In genomic region chr17:8555062-8555461, GRCh38 we compare ENCODE assay signal across 11 cellular contexts.
"Had no signal": no experiment of that assay in that cellular context is flagged by ENCODE, and none has a peak within 500 bp of the region (broad histone marks: within the 10 kb centered on the region; RNA-seq: fewer than 3 reads in every experiment).

No MANE protein-coding gene starts in this region.

- H3K4me2 ChIP-seq: neural progenitor cell had no signal

- H3K27ac ChIP-seq: adrenal gland, brain microvascular endothelial cell, gastrocnemius medialis, neural progenitor cell, ovary, thyroid gland, vagina had no signal

- H3K9ac ChIP-seq: neural progenitor cell had no signal

- H3K27me3 ChIP-seq: adrenal gland, brain microvascular endothelial cell, gastrocnemius medialis, neural progenitor cell, ovary, thyroid gland, vagina had no signal

- H3K9me3 ChIP-seq: adrenal gland, gastrocnemius medialis, ovary, thyroid gland, vagina had no signal

- H3K4me1 ChIP-seq: adrenal gland, gastrocnemius medialis, neural progenitor cell, thyroid gland, vagina had no signal

- H3K4me3 ChIP-seq: adrenal gland, gastrocnemius medialis, neural progenitor cell, ovary, thyroid gland, vagina had no signal

- H3K36me3 ChIP-seq: adrenal gland, gastrocnemius medialis, ovary, vagina had no signal

- DNase-seq: activated B cell treated with CpG ODN at 0.5 μM for 24 hours; activated CD4-positive, alpha-beta T cell treated with anti-CD3 and anti-CD28 coated beads, Interleukin-2, amount 10 ng/mL, durations not matched to agents 24 days and 14 days; activated naive CD4-positive, alpha-beta T cell treated with anti-CD3 and anti-CD28 coated beads for 36 hours; adrenal gland; brain microvascular endothelial cell; endodermal cell; gastrocnemius medialis; ovary; thyroid gland had no signal

- H2AFZ ChIP-seq: neural progenitor cell had no signal
